ENCODE assay signal across 26 cellular contexts in the genomic region with DNA sequence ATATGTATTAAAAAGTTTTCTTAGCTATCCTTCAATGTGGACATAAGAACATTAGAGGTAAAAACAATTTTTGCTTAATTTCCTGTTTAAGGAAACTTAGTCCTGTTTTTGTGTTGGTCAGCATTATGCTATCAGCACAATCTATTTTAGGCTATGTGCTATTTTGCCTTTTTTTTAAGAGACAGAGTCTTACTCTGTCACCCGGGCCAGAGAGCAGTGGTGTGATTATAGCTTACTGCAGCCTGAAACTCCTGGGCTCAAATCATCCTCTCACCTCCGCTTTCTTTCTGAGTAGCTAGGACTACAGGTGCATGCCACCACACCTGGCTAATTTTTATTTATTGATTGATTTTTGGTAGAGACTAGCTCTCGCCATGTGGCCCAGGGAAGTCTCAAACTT.
"Had no signal": no experiment of that assay in that cellular context is flagged by ENCODE, and none has a peak within 500 bp of the region (broad histone marks: within the 10 kb centered on the region; RNA-seq: fewer than 3 reads in every experiment).

No MANE protein-coding gene starts in this region.

- H2AFZ ChIP-seq: PC-9 had no signal

- H3K36me3 Mint-ChIP-seq: activated naive CD8-positive, alpha-beta T cell treated with anti-CD3 and anti-CD28 coated beads for 36 hours had no signal

- H3K36me3 ChIP-seq: brain microvascular endothelial cell, cardiac muscle cell, colonic mucosa, MG63, WERI-Rb-1 had no signal

- H3K4me1 ChIP-seq: colonic mucosa had no signal

- H3K27me3 Mint-ChIP-seq: activated CD4-positive, alpha-beta T cell treated with anti-CD3 and anti-CD28 coated beads, Interleukin-2, amount 10 ng/mL, durations not matched to agents 24 days and 14 days; activated CD8-positive, alpha-beta T cell treated with anti-CD3 and anti-CD28 coated beads for 36 hours; activated naive CD8-positive, alpha-beta T cell treated with anti-CD3 and anti-CD28 coated beads for 36 hours; activated T-helper 17 cell treated with anti-CD3 and anti-CD28 coated beads, Interleukin-2, amount 50 U/mL, for 72 hours; central memory CD8-positive, alpha-beta T cell had no signal

- H3K4me3 ChIP-seq: cardiac muscle cell, colonic mucosa, MG63, PC-9 had no signal

- H3K4me2 ChIP-seq: PC-9 had no signal

- ATAC-seq: activated CD8-positive, alpha-beta T cell treated with anti-CD3 and anti-CD28 coated beads for 36 hours; activated T-cell treated with anti-CD3 and anti-CD28 coated beads, Interleukin-2, amount 50 U/mL, for 72 hours; activated T-helper 17 cell treated with anti-CD3 and anti-CD28 coated beads, Interleukin-2, amount 50 U/mL, for 72 hours had no signal

- H3K4me3 Mint-ChIP-seq: activated CD4-positive, alpha-beta T cell treated with anti-CD3 and anti-CD28 coated beads, Interleukin-2, amount 10 ng/mL, durations not matched to agents 24 days and 14 days; activated CD8-positive, alpha-beta T cell treated with anti-CD3 and anti-CD28 coated beads for 36 hours; activated naive CD8-positive, alpha-beta T cell treated with anti-CD3 and anti-CD28 coated beads for 36 hours; activated T-cell treated with anti-CD3 and anti-CD28 coated beads, Interleukin-2, amount 50 U/mL, for 72 hours; activated T-helper 17 cell treated with anti-CD3 and anti-CD28 coated beads, Interleukin-2, amount 50 U/mL, for 72 hours; central memory CD8-positive, alpha-beta T cell had no signal

- H3K4me1 Mint-ChIP-seq: activated CD4-positive, alpha-beta T cell treated with anti-CD3 and anti-CD28 coated beads, Interleukin-2, amount 10 ng/mL, durations not matched to agents 24 days and 14 days; activated naive CD8-positive, alpha-beta T cell treated with anti-CD3 and anti-CD28 coated beads for 36 hours; activated T-helper 17 cell treated with anti-CD3 and anti-CD28 coated beads, Interleukin-2, amount 50 U/mL, for 72 hours; central memory CD8-positive, alpha-beta T cell had no signal

- H3K9me3 Mint-ChIP-seq: activated CD4-positive, alpha-beta T cell treated with anti-CD3 and anti-CD28 coated beads, Interleukin-2, amount 10 ng/mL, durations not matched to agents 24 days and 14 days; activated naive CD8-positive, alpha-beta T cell treated with anti-CD3 and anti-CD28 coated beads for 36 hours; activated T-helper 17 cell treated with anti-CD3 and anti-CD28 coated beads, Interleukin-2, amount 50 U/mL, for 72 hours had no signal

- H3K27me3 ChIP-seq: brain microvascular endothelial cell, cardiac muscle cell, colonic mucosa, MG63 had no signal

- DNase-seq: activated CD4-positive, alpha-beta T cell treated with anti-CD3 and anti-CD28 coated beads, Interleukin-2, amount 10 ng/mL, durations not matched to agents 24 days and 14 days; activated CD4-positive, alpha-beta T cell treated with anti-CD3 and anti-CD28 coated beads, Interleukin-2, amount 50 U/mL, for 4 hours; activated CD8-positive, alpha-beta T cell treated with anti-CD3 and anti-CD28 coated beads for 36 hours; activated effector memory CD4-positive, alpha-beta T cell treated with anti-CD3 and anti-CD28 coated beads, Interleukin-2, amount 50 U/mL, for 16 hours; activated naive CD4-positive, alpha-beta T cell; activated naive CD4-positive, alpha-beta T cell treated with anti-CD3 and anti-CD28 coated beads, Interleukin-2, amount 50 U/mL, for 16 hours; activated naive CD8-positive, alpha-beta T cell treated with anti-CD3 and anti-CD28 coated beads for 36 hours; activated T-cell treated with anti-CD3 and anti-CD28 coated beads, Interleukin-2, amount 50 U/mL, for 1 hour; activated T-cell treated with anti-CD3 and anti-CD28 coated beads, Interleukin-2, amount 50 U/mL, for 72 hours; amniotic stem cell; aorta; brain microvascular endothelial cell; colonic mucosa; Kasumi-1; MG63; NCI-H187 treated with DMSO at 0.1 percent for 48 hours; NCI-H226; NCI-H524; NK-92 treated with Interleukin-12 subunit alpha and Interleukin-12 subunit beta, amount 100 ng/mL, for 24 hours; PC-9; Right ventricle myocardium superior; T1000; WERI-Rb-1 had no signal

- H3K9me3 ChIP-seq: colonic mucosa, MG63 had no signal

- H3K27ac Mint-ChIP-seq: activated CD4-positive, alpha-beta T cell treated with anti-CD3 and anti-CD28 coated beads, Interleukin-2, amount 10 ng/mL, durations not matched to agents 24 days and 14 days; activated CD8-positive, alpha-beta T cell treated with anti-CD3 and anti-CD28 coated beads for 36 hours; activated naive CD8-positive, alpha-beta T cell treated with anti-CD3 and anti-CD28 coated beads for 36 hours; activated T-cell treated with anti-CD3 and anti-CD28 coated beads, Interleukin-2, amount 50 U/mL, for 72 hours; activated T-helper 17 cell treated with anti-CD3 and anti-CD28 coated beads, Interleukin-2, amount 50 U/mL, for 72 hours had no signal

- H3K27ac ChIP-seq: brain microvascular endothelial cell, cardiac muscle cell, colonic mucosa, PC-9, WERI-Rb-1 had no signal
